ENCODE assay signal across 8 cellular contexts in genomic region chr19:40425450-40426287, GRCh38. TPM values are rescaled to one million over a fixed set of nuclear protein-coding genes. Genes with fewer than 3 reads are reported as not detected.
DNase-seq lines count a peak whose midpoint lies in the region; FAIRE-seq and TF ChIP-seq lines count a peak whose summit lies in the region.

A gene with protein sequence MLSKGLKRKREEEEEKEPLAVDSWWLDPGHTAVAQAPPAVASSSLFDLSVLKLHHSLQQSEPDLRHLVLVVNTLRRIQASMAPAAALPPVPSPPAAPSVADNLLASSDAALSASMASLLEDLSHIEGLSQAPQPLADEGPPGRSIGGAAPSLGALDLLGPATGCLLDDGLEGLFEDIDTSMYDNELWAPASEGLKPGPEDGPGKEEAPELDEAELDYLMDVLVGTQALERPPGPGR (minus strand): TSS chr19:40425992. CDS start chr19:40423546, 2,446 bp downstream.

- TF ChIP-seq CTCF in H9 (conservative IDR thresholded peaks at IDR 0.05) (peak; percentile 91), fibroblast of the aortic adventitia (IDR thresholded peaks at IDR 0.05; ENCODE audit: insufficient read depth, low read length) (peak; percentile 58), neural cell (IDR thresholded peaks at IDR 0.05; ENCODE audit: poor library complexity, severe bottlenecking) (peak; percentile 80), stomach (IDR thresholded peaks at IDR 0.05) (peak in 5 of 7 experiments; percentile 69 to 87 (median 78))

- peak within 1 kb of the TSS; percentile 91 to 97 for H3K4me3 Mint-ChIP-seq in H9

- H3K36me3 ChIP-seq in MG63, result peaks cover 27% of the 10 kb centered on the region
- H3K36me3 ChIP-seq in neural cell (ENCODE audit: insufficient read depth, low read length), result no peaks in the 10 kb centered on the region
- peaks cover 12 to 13% (median 12%) of the 10 kb centered on the region in 4 donors for H3K36me3 ChIP-seq in stomach

- no peaks in the 10 kb centered on the region for H4K20me1 ChIP-seq in H9 (ENCODE audit: control insufficient read depth, insufficient read depth, insufficient read length)
- no peaks in the 10 kb centered on the region for H4K20me1 ChIP-seq in neural cell (ENCODE audit: insufficient read depth)

- intact Hi-C loops in stomach (cut with DNase I; ENCODE audit: low total_unique reads), result no loop called here

- TF ChIP-seq EP300 in neural cell (conservative IDR thresholded peaks at IDR 0.05; ENCODE audit: poor library complexity, severe bottlenecking) (peak; percentile 53), stomach (IDR thresholded peaks at IDR 0.05) (no peak)

- peak in 2 of 4 donors; percentile 97 to 98 for TF ChIP-seq POLR2A in stomach (IDR thresholded peaks at IDR 0.05)

- no peak within 1 kb of the TSS for H3K23ac ChIP-seq in H9 (ENCODE audit: insufficient read length, low read depth, low read length)

- no peaks in the 10 kb centered on the region for H3K79me1 ChIP-seq in H9 (ENCODE audit: insufficient read depth, low read depth, low read length, poor library complexity, severe bottlenecking)

- H3K4me2 ChIP-seq in H9 (ENCODE audit: insufficient read depth, insufficient read length, low read length) (peak within 1 kb of the TSS; percentile 90), neural cell (ENCODE audit: low read length) (peak within 1 kb of the TSS; percentile 61)

- H3K9ac ChIP-seq in H9 (ENCODE audit: extremely low read depth, insufficient read length, low read length) (peak within 1 kb of the TSS; percentile 60), neural cell (ENCODE audit: low read length) (peak within 1 kb of the TSS; percentile 76)

- no peak within 1 kb of the TSS for H4K5ac ChIP-seq in H9 (ENCODE audit: insufficient read length, low read depth, low read length)

- H3K9me3 ChIP-seq in H9 (ENCODE audit: control insufficient read depth, low read depth, low read length) (no peaks in the 10 kb centered on the region), MG63 (no peaks in the 10 kb centered on the region), neural cell (ENCODE audit: low read length) (no peaks in the 10 kb centered on the region), stomach (no peaks in the 10 kb centered on the region)

- H4K8ac ChIP-seq in H9 (replicated peaks; ENCODE audit: insufficient read length, low read depth, low read length), result no peak within 1 kb of the TSS

- TF ChIP-seq RAD21 in neural cell (conservative IDR thresholded peaks at IDR 0.05), result peak; percentile 34

- no peak within 1 kb of the TSS for H2BK15ac ChIP-seq in H9 (ENCODE audit: low read depth, low read length)

- H3F3A ChIP-seq in neural cell (ENCODE audit: insufficient read depth, low read length, poor library complexity, severe bottlenecking), result no peaks in the 10 kb centered on the region

- H4K91ac ChIP-seq in H9 (ENCODE audit: insufficient read length, low read depth, low read length), result no peak within 1 kb of the TSS

- no peaks in the 10 kb centered on the region for H3K9me3 Mint-ChIP-seq in H9

- no peaks in the 10 kb centered on the region; the same call in 1 of the 2 replicates for H3K4me1 ChIP-seq in H9 (ENCODE audit: insufficient read depth, low read length)
- H3K4me1 ChIP-seq in stomach, result peaks cover 34 to 47% (median 41%) of the 10 kb centered on the region in 4 donors

- H3K56ac ChIP-seq in H9 (ENCODE audit: insufficient read length, low read depth, low read length), result no peak within 1 kb of the TSS

- H3K23me2 ChIP-seq in H9 (ENCODE audit: insufficient read length, low read depth, low read length, poor library complexity, severe bottlenecking), result peaks cover 16% of the 10 kb centered on the region

- DNase-seq in H9, result peak; percentile 100
- peak; percentile 99 for DNase-seq in MG63
- peak; percentile 99 for DNase-seq in SHP77 treated with DMSO at 0.1 percent for 48 hours (lab: John Stamatoyannopoulos, UW)
- DNase-seq in activated gamma-delta T cell (lab: John Stamatoyannopoulos, UW), result peak; percentile 99
- peak; percentile 99 for DNase-seq in fibroblast of the aortic adventitia (ENCODE audit: low read depth)
- DNase-seq in stomach, result peak; percentile 100

- H3K18ac ChIP-seq in H9 (ENCODE audit: insufficient read length, low read depth, low read length), result peak within 1 kb of the TSS; percentile 64

- no peak within 1 kb of the TSS for H2BK5ac ChIP-seq in H9 (ENCODE audit: insufficient read length, low read length)

- H3T11ph ChIP-seq in H9 (ENCODE audit: low read length), result no peak within 1 kb of the TSS

- H2BK120ac ChIP-seq in H9 (ENCODE audit: low read depth, low read length, poor library complexity, severe bottlenecking), result no peak within 1 kb of the TSS

- peak; percentile 99 for FAIRE-seq in G401.6 (lab: Jason Lieb, UNC)

- peak within 1 kb of the TSS; percentile 93 to 96 (median 95) for H3K27ac Mint-ChIP-seq in H9

- WGBS in H9 (ENCODE audit: extremely low coverage, insufficient read length, low lambda C conversion rate), result no CpG with 5 or more reads among the region's 75 CpGs
- 0 to 1% (median 1%) methylated on average over 12 to 75 of the region's 75 CpGs for WGBS in stomach, 5 donors

- peaks cover 19% of the 10 kb centered on the region in 2 experiments for H3K4me1 Mint-ChIP-seq in H9

- no peaks in the 10 kb centered on the region for H3K27me3 ChIP-seq in H9 (ENCODE audit: insufficient read depth, low read length)
- H3K27me3 ChIP-seq in MG63, result no peaks in the 10 kb centered on the region
- no peaks in the 10 kb centered on the region for H3K27me3 ChIP-seq in neural cell (ENCODE audit: insufficient read depth, low read depth, low read length)
- H3K27me3 ChIP-seq in stomach, result no peaks in the 10 kb centered on the region

- H3K36me3 Mint-ChIP-seq in H9 (ENCODE audit: insufficient read depth in 1 of 3, low read depth in 3 of 3), result peaks cover 0 to 5% (median 4%) of the 10 kb centered on the region in 3 experiments; a peak in 3 of 7 replicates

- H3K4me3 ChIP-seq in MG63, result peak within 1 kb of the TSS; percentile 88
- H3K4me3 ChIP-seq in fibroblast of the aortic adventitia (ENCODE audit: low read depth, low read length), result peak within 1 kb of the TSS; percentile 98
- peak within 1 kb of the TSS; percentile 85 for H3K4me3 ChIP-seq in neural cell (ENCODE audit: low read length)
- H3K4me3 ChIP-seq in stomach, result peak within 1 kb of the TSS; percentile 64 to 87 (median 76)

- H3K14ac ChIP-seq in H9 (ENCODE audit: insufficient read depth, low read length), result peak within 1 kb of the TSS; percentile 74

- H2AK5ac ChIP-seq in H9 (ENCODE audit: insufficient read length, low read length), result no peak within 1 kb of the TSS

- H3K79me2 ChIP-seq in H9 (ENCODE audit: insufficient read depth, low read length), result no peaks in the 10 kb centered on the region
- H3K79me2 ChIP-seq in neural cell (replicated peaks; ENCODE audit: insufficient read depth, low read length), result no peaks in the 10 kb centered on the region

- peak within 1 kb of the TSS; percentile 13 for H2BK20ac ChIP-seq in H9 (ENCODE audit: low read depth, low read length, poor library complexity, severe bottlenecking)

- H3K27me3 Mint-ChIP-seq in H9 (ENCODE audit: low read depth), result no peaks in the 10 kb centered on the region

- no peaks in the 10 kb centered on the region for H3K9me2 ChIP-seq in neural cell (ENCODE audit: insufficient read depth, low read length)

- no peak within 1 kb of the TSS for H3K27ac ChIP-seq in H9 (ENCODE audit: insufficient read length, low read depth, low read length)
- H3K27ac ChIP-seq in neural cell (ENCODE audit: low read length), result peak within 1 kb of the TSS; percentile 81
- H3K27ac ChIP-seq in stomach, result peak within 1 kb of the TSS; percentile 97 to 100 (median 99)

- H2AFZ ChIP-seq in H9 (ENCODE audit: low read length) (no peak within 1 kb of the TSS), neural cell (ENCODE audit: low read depth, low read length) (peak within 1 kb of the TSS; percentile 45)

- H2BK12ac ChIP-seq in H9 (ENCODE audit: insufficient read length, low read depth, low read length), result no peak within 1 kb of the TSS

- no peak within 1 kb of the TSS for H3K4ac ChIP-seq in H9 (ENCODE audit: low read depth, low read length)

TF ChIP-seq in neural cell, 6 proteins besides CTCF, POLR2A, EP300 and RAD21:
- TF ChIP-seq SMC3 (conservative IDR thresholded peaks at IDR 0.05; ENCODE audit: poor library complexity) (peak; percentile 57), POLR2AphosphoS5 (IDR thresholded peaks at IDR 0.05) (peak; percentile 81), REST (IDR thresholded peaks at IDR 0.05; ENCODE audit: borderline replicate concordance) (peak; percentile 33), MXI1 (conservative IDR thresholded peaks at IDR 0.05; ENCODE audit: poor library complexity, severe bottlenecking) (peak; percentile 63), TAF1 (IDR thresholded peaks at IDR 0.05; ENCODE audit: low read depth) (no peak)

RNA-seq across cellular contexts. Expression of the gene that starts here (rescaled TPM):
- total RNA-seq in H9 (2021) (7.9 and 9.3 TPM in 2 replicates), fibroblast of the aortic adventitia (ENCODE audit: low replicate concordance) (13.8 and 18.2 TPM in 2 replicates), stomach (10 to 100 TPM in 1 of 5 donors, 1 to 10 TPM in 3, not detected in 1; 8.6 to 16.8 (median 9.7) TPM)
- total RNA-seq in MG63 (2014; rRNA removed; shearing (Covaris generic); ENCODE audit: low replicate concordance), result 19.1 and 35.3 TPM in 2 replicates
- polyA plus RNA-seq in neural cell (3.3 and 5.1 TPM in 2 replicates), stomach (10 to 100 TPM; 11.2 to 36.5 (median 25.2) TPM)
- polyA minus RNA-seq in neural cell, result 1.5 and 1.7 TPM in 2 replicates
